In genomic region chr6:131061771-131062160, GRCh38 we compare ENCODE assay signal across 8 cellular contexts. TPM values are rescaled to one million over a fixed set of nuclear protein-coding genes. Genes with fewer than 3 reads are reported as not detected.
DNase-seq lines count a peak whose midpoint lies in the region; ATAC-seq and TF ChIP-seq lines count a peak whose summit lies in the region.

No MANE protein-coding gene starts in this region.

- H3K27ac ChIP-seq in Peyer's patch = peak overlapping the region in 3 of 4 donors; percentile 69 to 89 (median 81)
- H3K27ac ChIP-seq in parathyroid adenoma = no peak overlapping the region

- TF ChIP-seq POLR2A in Peyer's patch (IDR thresholded peaks at IDR 0.05) = no peak

- peak overlapping the region; percentile 98 for H2AFZ ChIP-seq in parathyroid adenoma

- peak overlapping the region; percentile 87 to 97 (median 88) for H3K4me3 ChIP-seq in Peyer's patch
- peak overlapping the region; percentile 85 for H3K4me3 ChIP-seq in epithelial cell of proximal tubule (ENCODE audit: low read depth, low read length)
- H3K4me3 ChIP-seq in parathyroid adenoma (ENCODE audit: low read depth, low read length) = no peak overlapping the region

- H3K36me3 ChIP-seq in Peyer's patch = no peaks in the 10 kb centered on the region
- H3K36me3 ChIP-seq in parathyroid adenoma (ENCODE audit: control insufficient read depth, insufficient read depth, low read length) = no peaks in the 10 kb centered on the region

- H3K9me3 ChIP-seq in Peyer's patch (no peaks in the 10 kb centered on the region), parathyroid adenoma (ENCODE audit: control insufficient read depth, low read length) (no peaks in the 10 kb centered on the region)

- no peaks in the 10 kb centered on the region for H3K27me3 ChIP-seq in Peyer's patch
- no peaks in the 10 kb centered on the region for H3K27me3 ChIP-seq in parathyroid adenoma (ENCODE audit: control insufficient read depth, insufficient read depth, low read length)

- peaks cover 0 to 12% (median 3%) of the 10 kb centered on the region in 4 donors for H3K4me1 ChIP-seq in Peyer's patch
- no peaks in the 10 kb centered on the region for H3K4me1 ChIP-seq in parathyroid adenoma

- no peak for TF ChIP-seq CTCF in Peyer's patch (IDR thresholded peaks at IDR 0.05)
- TF ChIP-seq CTCF in epithelial cell of proximal tubule (conservative IDR thresholded peaks at IDR 0.05; ENCODE audit: low read depth, low read length) = no peak
- no peak for TF ChIP-seq CTCF in parathyroid adenoma (IDR thresholded peaks at IDR 0.05)

- no peak overlapping the region for H3K4me2 ChIP-seq in parathyroid adenoma (ENCODE audit: low read length)

- H3K9ac ChIP-seq in parathyroid adenoma = no peak overlapping the region

- ATAC-seq in HG03175 (IDR thresholded peaks at IDR 0.05; ENCODE audit: unreplicated experiment) (no peak), HG02840 (IDR thresholded peaks at IDR 0.05; ENCODE audit: low FRiP score, unreplicated experiment) (no peak)

- no peaks in the 10 kb centered on the region for H3K79me2 ChIP-seq in parathyroid adenoma

- peak; percentile 38 for DNase-seq in EL
- no peak for DNase-seq in Peyer's patch
- DNase-seq in epithelial cell of proximal tubule (ENCODE audit: low read depth) = no peak
- no peak for DNase-seq in T-helper 9 cell
- DNase-seq in NCI-H2227 treated with DMSO at 0.1 percent for 48 hours (lab: John Stamatoyannopoulos, UW) = no peak

RNA-seq across cellular contexts. Expression of gene EPB41L2, which starts 1.3 kb away (rescaled TPM):
- 100 to 1,000 TPM in 1 of 4 donors, 10 to 100 TPM in 3; 46.1 to 258 (median 88.3) TPM for total RNA-seq in Peyer's patch
- total RNA-seq in epithelial cell of proximal tubule = 38.3 and 67.1 TPM in 2 replicates
